9 cellular contexts compared by ENCODE assay signal in genomic region chr15:75637245-75638009, GRCh38. TPM values are rescaled to one million over a fixed set of nuclear protein-coding genes. Genes with fewer than 3 reads are reported as not detected.
DNase-seq lines count a peak whose midpoint lies in the region; ATAC-seq and TF ChIP-seq lines count a peak whose summit lies in the region.
"Had no signal": no experiment of that assay in that cellular context is flagged by ENCODE, and none has a peak within 500 bp of the region (broad histone marks: within the 10 kb centered on the region; RNA-seq: fewer than 3 reads in every experiment).

No MANE protein-coding gene starts in this region.

- intact Hi-C loops in CD14-positive monocyte (cut with micrococcal nuclease) (no loop called here), IMR-90 (cut with micrococcal nuclease) (loop anchor here (1.0 to 5.0 kb wide), 4 partner anchors 23 to 185 kb away; partner anchors contain the start of gene SIN3A)

- H3K27ac Mint-ChIP-seq in CD14-positive monocyte: peak overlapping the region in 4 of 7 donors; percentile 16 to 73 (median 54)
- no peak overlapping the region for H3K27ac Mint-ChIP-seq in central memory CD8-positive, alpha-beta T cell (ENCODE audit: low read depth)
- no peak overlapping the region for H3K27ac Mint-ChIP-seq in neural crest cell (ENCODE audit: unreplicated experiment)

- no peak overlapping the region for H4K5ac ChIP-seq in IMR-90 (ENCODE audit: low read depth, low read length)

- H3K9ac ChIP-seq in IMR-90 (ENCODE audit: low read depth, low read length): no peak overlapping the region

- H3K4me1 Mint-ChIP-seq in CD14-positive monocyte (peaks cover 34% of the 10 kb centered on the region), neural crest cell (peaks cover 35% of the 10 kb centered on the region)
- H3K4me1 Mint-ChIP-seq in central memory CD8-positive, alpha-beta T cell: peaks cover 39% of the 10 kb centered on the region

- no peak overlapping the region for H3K14ac ChIP-seq in IMR-90 (replicated peaks; ENCODE audit: low read depth, low read length)

- CTCF ChIA-PET in IMR-90 (lab: Yijun Ruan, JAX): interaction anchor here (0.8 to 1.5 kb wide), 6 partner anchors 9 to 17 kb away, joined by 3 to 7 read pairs (median 3); partner anchors contain the start of genes SNUPN and SNX33

- no peak overlapping the region for H3K18ac ChIP-seq in IMR-90 (ENCODE audit: low read depth, low read length)

- dilution Hi-C loops in IMR-90 (cut with HindIII; ENCODE audit: low sequenced_read_pairs, unreplicated experiment): no loop called here

- H2BK15ac ChIP-seq in IMR-90 (ENCODE audit: low read depth, low read length): no peak overlapping the region

- no peaks in the 10 kb centered on the region for H3K36me3 ChIP-seq in IMR-90 (ENCODE audit: control insufficient read depth, insufficient read depth, low read length)

- H3K4me3 ChIP-seq in IMR-90 (ENCODE audit: insufficient read depth, low read depth, low read length): no peak overlapping the region

- peaks cover 4% of the 10 kb centered on the region; the same call in 1 of the 2 replicates for H3K4me1 ChIP-seq in IMR-90 (ENCODE audit: control insufficient read depth, insufficient read depth, low read length)

- H4K20me1 ChIP-seq in IMR-90 (ENCODE audit: insufficient read depth, low read length): peaks cover 24% of the 10 kb centered on the region

- peak overlapping the region; percentile 47 for H3K4me2 ChIP-seq in IMR-90 (ENCODE audit: low read depth, low read length)

- in situ Hi-C loops in IMR-90 (cut with MboI; ENCODE audit: low sequenced_read_pairs): loop anchor here (5.0 kb wide), 1 partner anchor 45 kb away; no protein-coding TSS in a partner anchor

- H3K27me3 Mint-ChIP-seq in CD14-positive monocyte (ENCODE audit: low read depth in 3 of 3) (peaks cover 0 to 2% (median 2%) of the 10 kb centered on the region in 3 donors), neural crest cell (ENCODE audit: low read depth) (no peaks in the 10 kb centered on the region)
- no peaks in the 10 kb centered on the region for H3K27me3 Mint-ChIP-seq in central memory CD8-positive, alpha-beta T cell

- H3K9me1 ChIP-seq in IMR-90 (ENCODE audit: insufficient read depth, low read length): 0 out of 2 replicates have a peak, but pooled peaks cover 4% of the 10 kb centered on the region

- no peak overlapping the region for H3K27ac ChIP-seq in IMR-90 (ENCODE audit: insufficient read depth, low read length)

- H4K8ac ChIP-seq in IMR-90 (ENCODE audit: low read depth in 2 of 2, low read length in 2 of 2): 0 out of 4 replicates have a peak overlapping the region, but pooled peaks of 1 of the 2 experiments have one; percentile 13

- H4K91ac ChIP-seq in IMR-90 (ENCODE audit: insufficient read depth, low read depth, low read length): no peak overlapping the region

- H3K9me3 ChIP-seq in IMR-90 (ENCODE audit: control insufficient read depth, insufficient read depth, low read length): no peaks in the 10 kb centered on the region

- no peaks in the 10 kb centered on the region for H3K9me3 Mint-ChIP-seq in CD14-positive monocyte
- no peaks in the 10 kb centered on the region for H3K9me3 Mint-ChIP-seq in central memory CD8-positive, alpha-beta T cell
- H3K9me3 Mint-ChIP-seq in neural crest cell: no peaks in the 10 kb centered on the region

- H3K36me3 Mint-ChIP-seq in CD14-positive monocyte: peaks cover 5 to 8% of the 10 kb centered on the region in 2 donors
- H3K36me3 Mint-ChIP-seq in central memory CD8-positive, alpha-beta T cell (ENCODE audit: insufficient read depth): peaks cover 19% of the 10 kb centered on the region
- H3K36me3 Mint-ChIP-seq in neural crest cell (ENCODE audit: low read depth): no peaks in the 10 kb centered on the region

- no peak for TF ChIP-seq CTCF in CD14-positive monocyte (IDR thresholded peaks at IDR 0.05)
- no peak for TF ChIP-seq CTCF in IMR-90 (conservative IDR thresholded peaks at IDR 0.05; ENCODE audit: low read depth, low read length)
- TF ChIP-seq CTCF in neural crest cell (conservative IDR thresholded peaks at IDR 0.05): no peak

- no peak for ATAC-seq in IMR-90 (ENCODE audit: low read depth)
- ATAC-seq in central memory CD8-positive, alpha-beta T cell (replicated peaks; ENCODE audit: extremely low read depth, poor library complexity, severe bottlenecking): no peak
- ATAC-seq in HG03571 (IDR thresholded peaks at IDR 0.05; ENCODE audit: unreplicated experiment): no peak
- ATAC-seq in GM18520 (IDR thresholded peaks at IDR 0.05; ENCODE audit: unreplicated experiment): no peak
- ATAC-seq in HG03432 (IDR thresholded peaks at IDR 0.05; ENCODE audit: unreplicated experiment): no peak

- H2AK5ac ChIP-seq in IMR-90 (ENCODE audit: low read depth, low read length): no peak overlapping the region

- WGBS in IMR-90 (ENCODE audit: extremely low coverage in 2 of 2, insufficient read length in 1 of 2), 2 experiments: 80% methylated on average over 2 of the region's 4 CpGs; no CpG with 5 or more reads in 1 of the 2 experiments

- H3K56ac ChIP-seq in IMR-90 (ENCODE audit: extremely low read depth, insufficient read depth, low read length): no peak overlapping the region

- no peak overlapping the region for H2BK20ac ChIP-seq in IMR-90 (ENCODE audit: low read depth, low read length)

- H2AFZ ChIP-seq in IMR-90 (replicated peaks; ENCODE audit: low read length, poor library complexity): no peak overlapping the region

- no peak for TF ChIP-seq RAD21 in IMR-90 (IDR thresholded peaks at IDR 0.05; ENCODE audit: low read length)

- no peak overlapping the region for H3K4ac ChIP-seq in IMR-90 (ENCODE audit: low read depth, low read length)

- H3K4me3 Mint-ChIP-seq in CD14-positive monocyte (no peak overlapping the region), neural crest cell (peak overlapping the region; percentile 92)
- peak overlapping the region; percentile 88 for H3K4me3 Mint-ChIP-seq in central memory CD8-positive, alpha-beta T cell

- no peaks in the 10 kb centered on the region for H3K27me3 ChIP-seq in IMR-90 (ENCODE audit: control insufficient read depth, insufficient read depth, low read length)

- H3K23ac ChIP-seq in IMR-90 (ENCODE audit: low read depth, low read length): 0 out of 2 replicates have a peak overlapping the region, but pooled peaks have one; percentile 52

- H2AK9ac ChIP-seq in IMR-90 (replicated peaks; ENCODE audit: low read depth, low read length, poor library complexity): no peak overlapping the region

- POLR2A ChIA-PET in IMR-90 (lab: Charles Lee; ENCODE audit: unreplicated experiment): interaction anchor here (1.3 kb wide), 1 partner anchor 10 kb away, joined by 4 read pairs; no protein-coding TSS in a partner anchor

- TF ChIP-seq POLR2A in IMR-90 (IDR thresholded peaks at IDR 0.05; ENCODE audit: low read depth, low read length): peak; percentile 34; the same call in 1 of the 2 replicates

- no peak overlapping the region for H2BK5ac ChIP-seq in IMR-90 (ENCODE audit: low read depth, low read length, poor library complexity, severe bottlenecking)

- H3K79me1 ChIP-seq in IMR-90 (ENCODE audit: low read depth in 1 of 2, low read length in 2 of 2): peaks cover 13 to 45% of the 10 kb centered on the region in 2 experiments

- no peak overlapping the region for H2BK120ac ChIP-seq in IMR-90 (ENCODE audit: low read depth, low read length)

- BruUV-seq in IMR-90 (replicated peaks; lab: Mats Ljungman, UMichigan): no TSS peak

- DNase-seq in CD14-positive monocyte (ENCODE audit: low spot score) (no peak), IMR-90 (no peak), neural crest cell (ENCODE audit: low read depth, low spot score) (no peak), mesenteric fat pad (ENCODE audit: low spot score) (no peak)
- DNase-seq in central memory CD8-positive, alpha-beta T cell (ENCODE audit: low spot score in 2 of 2): no peak
- DNase-seq: GDM1 had no signal

TF ChIP-seq in IMR-90, 13 proteins besides CTCF, POLR2A, EP300 and RAD21 (continues in another document):
- TF ChIP-seq RFX5 (IDR thresholded peaks at IDR 0.05; ENCODE audit: low read depth, low read length) (no peak), MAZ (IDR thresholded peaks at IDR 0.05; ENCODE audit: borderline replicate concordance, low read depth, low read length) (no peak), MAFK (IDR thresholded peaks at IDR 0.05; ENCODE audit: low read depth, low read length) (no peak), RCOR1 (IDR thresholded peaks at IDR 0.05; ENCODE audit: insufficient replicate concordance, low read length) (no peak), NFE2L2 (IDR thresholded peaks at IDR 0.05; ENCODE audit: low read depth, low read length) (no peak), FOS (IDR thresholded peaks at IDR 0.05; ENCODE audit: low read depth, low read length) (no peak), CHD1 (IDR thresholded peaks at IDR 0.05; ENCODE audit: low read depth, low read length) (no peak)

RNA-seq across cellular contexts. Expression of gene IMP3, which starts 2.6 kb away (rescaled TPM):
- polyA plus RNA-seq in CD14-positive monocyte (100 to 1,000 TPM in 1 of 2 donors, 10 to 100 TPM in 1; 99.3 to 119 TPM), IMR-90 (2012; rRNA removed) (55.6 and 59.3 TPM in 2 replicates)
- total RNA-seq in IMR-90 (2012; rRNA removed) (42.1 and 84.7 TPM in 2 replicates), neural crest cell (79.4 and 84.3 TPM in 2 replicates), mesenteric fat pad (67.5 TPM)
- 111 and 209 TPM in 2 replicates for polyA plus RNA-seq in IMR-90 (2012; cell fraction: cytosol; rRNA removed)
- polyA plus RNA-seq in IMR-90 (2012; cell fraction: nucleus; rRNA removed; ENCODE audit: low replicate concordance): 38.5 and 123 TPM in 2 replicates

RNA-seq across cellular contexts. Expression of gene SNX33, which starts 10.3 kb away (rescaled TPM):
- polyA plus RNA-seq in CD14-positive monocyte: 1 to 10 TPM; 2.4 TPM
- 11.9 and 12.7 TPM in 2 replicates for total RNA-seq in IMR-90 (2012; rRNA removed)
- 12.5 and 14.6 TPM in 2 replicates for polyA plus RNA-seq in IMR-90 (2012; rRNA removed)
- 5.1 and 11.2 TPM in 2 replicates for polyA plus RNA-seq in IMR-90 (2012; cell fraction: cytosol; rRNA removed)
- 27.3 and 29.8 TPM in 2 replicates for polyA plus RNA-seq in IMR-90 (2012; cell fraction: nucleus; rRNA removed; ENCODE audit: low replicate concordance)
- total RNA-seq in neural crest cell: 22.2 and 23.4 TPM in 2 replicates
- total RNA-seq in mesenteric fat pad: 25.1 TPM

RNA-seq across cellular contexts. Expression of gene SNUPN, which starts 11.9 kb away (rescaled TPM):
- polyA plus RNA-seq in CD14-positive monocyte: 10 to 100 TPM; 29.3 to 31.8 TPM
- 23.8 and 28.6 TPM in 2 replicates for total RNA-seq in IMR-90 (2012; rRNA removed)
- 21.8 and 24.1 TPM in 2 replicates for polyA plus RNA-seq in IMR-90 (2012; rRNA removed)
- 12.3 and 20.2 TPM in 2 replicates for polyA plus RNA-seq in IMR-90 (2012; cell fraction: cytosol; rRNA removed)
- 6.1 and 17.3 TPM in 2 replicates for polyA plus RNA-seq in IMR-90 (2012; cell fraction: nucleus; rRNA removed; ENCODE audit: low replicate concordance)
- total RNA-seq in neural crest cell: 20.9 and 21.3 TPM in 2 replicates
- 22.0 TPM for total RNA-seq in mesenteric fat pad

RNA-seq across cellular contexts. Expression of gene PTPN9, which starts 58.3 kb away (rescaled TPM):
- polyA plus RNA-seq in CD14-positive monocyte (10 to 100 TPM; 21.1 to 28.0 TPM), IMR-90 (2012; rRNA removed) (26.3 and 38.9 TPM in 2 replicates)
- total RNA-seq in IMR-90 (2012; rRNA removed) (20.0 and 26.5 TPM in 2 replicates), neural crest cell (41.1 and 42.0 TPM in 2 replicates), mesenteric fat pad (20.5 TPM)
- polyA plus RNA-seq in IMR-90 (2012; cell fraction: cytosol; rRNA removed): 12.9 and 26.0 TPM in 2 replicates
- 19.8 and 20.1 TPM in 2 replicates for polyA plus RNA-seq in IMR-90 (2012; cell fraction: nucleus; rRNA removed; ENCODE audit: low replicate concordance)

Comparison
In these comparisons a context has a peak if more than half of its experiments do, and no peak if none do; other contexts are left out.
1. H3K27ac Mint-ChIP-seq: peak in CD14-positive monocyte (4 of 7); none in central memory CD8-positive, alpha-beta T cell (single experiment) and neural crest cell (single experiment).
2. H3K4me3 Mint-ChIP-seq: peak in central memory CD8-positive, alpha-beta T cell (single experiment) and neural crest cell (single experiment); none in CD14-positive monocyte (0 of 2).